8 cellular contexts compared by ENCODE assay signal in genomic region chrX:153724252-153725038, GRCh38. TPM values are rescaled to one million over a fixed set of nuclear protein-coding genes. Genes with fewer than 3 reads are reported as not detected.
A peak's percentile ranks its signal among the peaks of the same experiment; 100 is the strongest.
DNase-seq lines count a peak whose midpoint lies in the region; ATAC-seq and TF ChIP-seq lines count a peak whose summit lies in the region.

Gene ABCD1 (plus strand): TSS chrX:153724856. CDS start chrX:153725267, 411 bp downstream.
Gene BCAP31 (minus strand): TSS chrX:153724387. CDS start chrX:153723244, 1,143 bp downstream.

- POLR2A ChIA-PET in CD8-positive, alpha-beta T cell (lab: Charles Lee) = no interaction called here

- H3K4me3 Mint-ChIP-seq in CD8-positive, alpha-beta T cell = peak within 1 kb of the TSS; percentile 84
- peak within 1 kb of the TSS; percentile 90 for H3K4me3 Mint-ChIP-seq in activated CD8-positive, alpha-beta memory T cell treated with anti-CD3 and anti-CD28 coated beads, Interleukin-2, amount 10 ng/mL, durations not matched to agents 7 days and 5 days
- peak within 1 kb of the TSS; percentile 77 for H3K4me3 Mint-ChIP-seq in endodermal cell

- intact Hi-C loops in CD8-positive, alpha-beta T cell (cut with DNase I, micrococcal nuclease) = loop anchor here (1.0 to 5.0 kb wide), 4 partner anchors 70 to 252 kb away; partner anchors contain the start of genes IDH3G (in 2 of the 2), SSR4 (in 2 of the 2), CCNQ (in 1 of the 2) and HAUS7 (in 1 of the 2)

- H3K27ac ChIP-seq in CD8-positive, alpha-beta T cell (ENCODE audit: low read depth, low read length) = peak within 1 kb of the TSS; percentile 64
- H3K27ac ChIP-seq in endodermal cell (ENCODE audit: low read depth, low read length) = peak within 1 kb of the TSS; percentile 92
- H3K27ac ChIP-seq in mesodermal cell (ENCODE audit: low read depth, low read length, severe bottlenecking) = peak within 1 kb of the TSS; percentile 86

- CTCF ChIA-PET in CD8-positive, alpha-beta T cell (lab: Charles Lee) = no interaction called here
- CTCF ChIA-PET in activated CD8-positive, alpha-beta memory T cell treated with anti-CD3 and anti-CD28 coated beads, Interleukin-2, amount 10 ng/mL, durations not matched to agents 7 days and 5 days (lab: Charles Lee) = no interaction called here

- H3K36me3 Mint-ChIP-seq in CD8-positive, alpha-beta T cell = peaks cover 22% of the 10 kb centered on the region
- peaks cover 12% of the 10 kb centered on the region for H3K36me3 Mint-ChIP-seq in activated CD8-positive, alpha-beta memory T cell treated with anti-CD3 and anti-CD28 coated beads, Interleukin-2, amount 10 ng/mL, durations not matched to agents 7 days and 5 days
- H3K36me3 Mint-ChIP-seq in endodermal cell (ENCODE audit: low read depth) = peaks cover 26% of the 10 kb centered on the region

- H3K9me3 Mint-ChIP-seq in CD8-positive, alpha-beta T cell = no peaks in the 10 kb centered on the region
- H3K9me3 Mint-ChIP-seq in activated CD8-positive, alpha-beta memory T cell treated with anti-CD3 and anti-CD28 coated beads, Interleukin-2, amount 10 ng/mL, durations not matched to agents 7 days and 5 days (ENCODE audit: low read depth) = no peaks in the 10 kb centered on the region
- peaks cover 61% of the 10 kb centered on the region for H3K9me3 Mint-ChIP-seq in endodermal cell

- peaks cover 31% of the 10 kb centered on the region for H3K4me1 ChIP-seq in CD8-positive, alpha-beta T cell (ENCODE audit: insufficient read depth, low read length)
- H3K4me1 ChIP-seq in endodermal cell (ENCODE audit: control insufficient read depth, insufficient read depth, low read length) = peaks cover 8% of the 10 kb centered on the region
- peaks cover 21% of the 10 kb centered on the region for H3K4me1 ChIP-seq in mesodermal cell (ENCODE audit: control insufficient read depth, insufficient read depth, low read length, poor library complexity, severe bottlenecking)

- peak; percentile 78 for ATAC-seq in CD8-positive, alpha-beta T cell
- peak; percentile 50 for ATAC-seq in GM19463 (IDR thresholded peaks at IDR 0.05; ENCODE audit: unreplicated experiment)
- ATAC-seq in activated CD8-positive, alpha-beta memory T cell treated with anti-CD3 and anti-CD28 coated beads, Interleukin-2, amount 10 ng/mL, durations not matched to agents 7 days and 5 days = peak; percentile 76

- no peaks in the 10 kb centered on the region for H3K9me3 ChIP-seq in CD8-positive, alpha-beta T cell (ENCODE audit: low read length)
- H3K9me3 ChIP-seq in endodermal cell (ENCODE audit: control insufficient read depth, low read length) (no peaks in the 10 kb centered on the region), mesodermal cell (ENCODE audit: control insufficient read depth, low read length) (no peaks in the 10 kb centered on the region)

- H3K4me3 ChIP-seq in CD8-positive, alpha-beta T cell (ENCODE audit: low read depth, low read length) = peak within 1 kb of the TSS; percentile 63
- H3K4me3 ChIP-seq in endodermal cell (ENCODE audit: low read length) = peak within 1 kb of the TSS; percentile 88
- peak within 1 kb of the TSS; percentile 63 for H3K4me3 ChIP-seq in mesodermal cell (ENCODE audit: extremely low read depth, insufficient read depth, low read length, poor library complexity, severe bottlenecking)

- peaks cover 33% of the 10 kb centered on the region for H3K4me1 Mint-ChIP-seq in CD8-positive, alpha-beta T cell (ENCODE audit: low read depth)
- peaks cover 39% of the 10 kb centered on the region for H3K4me1 Mint-ChIP-seq in activated CD8-positive, alpha-beta memory T cell treated with anti-CD3 and anti-CD28 coated beads, Interleukin-2, amount 10 ng/mL, durations not matched to agents 7 days and 5 days
- peaks cover 15% of the 10 kb centered on the region for H3K4me1 Mint-ChIP-seq in endodermal cell

- DNase-seq in CD8-positive, alpha-beta T cell = peak; percentile 78 to 92 (median 85)
- peak; percentile 55 for DNase-seq in HS-27A (ENCODE audit: low read depth)
- peak; percentile 92 for DNase-seq in NOMO-1 treated with dmso at 0.1 percent for 144 hours (lab: John Stamatoyannopoulos, UW; ENCODE audit: unreplicated experiment)
- DNase-seq in activated CD8-positive, alpha-beta memory T cell treated with anti-CD3 and anti-CD28 coated beads, Interleukin-2, amount 10 ng/mL, durations not matched to agents 7 days and 5 days = peak; percentile 92
- peak; percentile 93 for DNase-seq in endodermal cell
- DNase-seq in stimulated activated CD8-positive, alpha-beta memory T cell treated with anti-CD3 and anti-CD28 coated beads, Interleukin-15, amount 100 ng/mL, for 1 hour (ENCODE audit: low read depth) = peak; percentile 69

- H3K27ac Mint-ChIP-seq in CD8-positive, alpha-beta T cell = peak within 1 kb of the TSS; percentile 83
- peak within 1 kb of the TSS; percentile 84 for H3K27ac Mint-ChIP-seq in activated CD8-positive, alpha-beta memory T cell treated with anti-CD3 and anti-CD28 coated beads, Interleukin-2, amount 10 ng/mL, durations not matched to agents 7 days and 5 days
- H3K27ac Mint-ChIP-seq in endodermal cell = peak within 1 kb of the TSS; percentile 89

- no peak for TF ChIP-seq CTCF in CD8-positive, alpha-beta T cell (IDR thresholded peaks at IDR 0.05)
- TF ChIP-seq CTCF in endodermal cell (conservative IDR thresholded peaks at IDR 0.05) = no peak

- H3K27me3 ChIP-seq in CD8-positive, alpha-beta T cell (ENCODE audit: insufficient read depth, low read length) = no peaks in the 10 kb centered on the region
- H3K27me3 ChIP-seq in endodermal cell (ENCODE audit: control insufficient read depth, insufficient read depth, low read length, poor library complexity, severe bottlenecking) = no peaks in the 10 kb centered on the region

- H3K27me3 Mint-ChIP-seq in CD8-positive, alpha-beta T cell (ENCODE audit: low read depth) = no peaks in the 10 kb centered on the region
- H3K27me3 Mint-ChIP-seq in activated CD8-positive, alpha-beta memory T cell treated with anti-CD3 and anti-CD28 coated beads, Interleukin-2, amount 10 ng/mL, durations not matched to agents 7 days and 5 days = no peaks in the 10 kb centered on the region
- H3K27me3 Mint-ChIP-seq in endodermal cell (ENCODE audit: insufficient read depth) = no peaks in the 10 kb centered on the region

- H3K9ac ChIP-seq in endodermal cell (ENCODE audit: extremely low read depth, low read length, poor library complexity, severe bottlenecking) = peak within 1 kb of the TSS; percentile 59

- H3K36me3 ChIP-seq in CD8-positive, alpha-beta T cell (ENCODE audit: insufficient read depth, low read length) = peaks cover 7% of the 10 kb centered on the region
- H3K36me3 ChIP-seq in endodermal cell (ENCODE audit: control insufficient read depth, insufficient read depth, low read length) (peaks cover 20% of the 10 kb centered on the region), mesodermal cell (ENCODE audit: control insufficient read depth, insufficient read depth, low read length) (peaks cover 31% of the 10 kb centered on the region)

- 1% methylated on average over 31 of the region's 88 CpGs; no CpG with 5 or more reads in 1 of the 2 experiments for WGBS in endodermal cell (ENCODE audit: insufficient coverage in 1 of 2, insufficient read length in 1 of 2), 2 experiments
- WGBS in mesodermal cell (ENCODE audit: insufficient coverage in 2 of 2), 2 experiments = 0 to 1% methylated on average over 7 to 17 of the region's 88 CpGs

RNA-seq across cellular contexts. Expression of gene ABCD1, which starts in this region (rescaled TPM):
- total RNA-seq in CD8-positive, alpha-beta T cell = 1 to 10 TPM; 5.2 to 6.4 TPM
- total RNA-seq in activated CD8-positive, alpha-beta memory T cell treated with anti-CD3 and anti-CD28 coated beads, Interleukin-2, amount 10 ng/mL, durations not matched to agents 7 days and 5 days = 10 to 100 TPM; 10.7 to 18.3 TPM
- 10 to 100 TPM; 17.9 to 18.2 TPM for total RNA-seq in endodermal cell
- polyA plus RNA-seq in endodermal cell (2013, experiment 1 of 2) = 12.6 TPM
- polyA plus RNA-seq in endodermal cell (2013, experiment 2 of 2) = 15.8 TPM
- 12.0 TPM for polyA plus RNA-seq in mesodermal cell (2013, experiment 1 of 2)
- polyA plus RNA-seq in mesodermal cell (2013, experiment 2 of 2) = 7.6 TPM

RNA-seq across cellular contexts. Expression of gene BCAP31, which starts in this region (rescaled TPM):
- 10 to 100 TPM; 35.3 to 39.1 TPM for total RNA-seq in CD8-positive, alpha-beta T cell
- 100 to 1,000 TPM; 137 to 148 TPM for total RNA-seq in activated CD8-positive, alpha-beta memory T cell treated with anti-CD3 and anti-CD28 coated beads, Interleukin-2, amount 10 ng/mL, durations not matched to agents 7 days and 5 days
- total RNA-seq in endodermal cell = 100 to 1,000 TPM; 192 to 206 TPM
- polyA plus RNA-seq in endodermal cell (2013, experiment 1 of 2) = 116 TPM
- polyA plus RNA-seq in endodermal cell (2013, experiment 2 of 2) = 113 TPM
- polyA plus RNA-seq in mesodermal cell (2013, experiment 1 of 2) = 174 TPM
- 145 TPM for polyA plus RNA-seq in mesodermal cell (2013, experiment 2 of 2)

Comparison
In these comparisons a context has a peak if more than half of its experiments do, and no peak if none do; other contexts are left out.
1. Peak in every context shown above with its lines: DNase-seq, ATAC-seq, H3K4me3 ChIP-seq and H3K27ac ChIP-seq.